In the genomic region with DNA sequence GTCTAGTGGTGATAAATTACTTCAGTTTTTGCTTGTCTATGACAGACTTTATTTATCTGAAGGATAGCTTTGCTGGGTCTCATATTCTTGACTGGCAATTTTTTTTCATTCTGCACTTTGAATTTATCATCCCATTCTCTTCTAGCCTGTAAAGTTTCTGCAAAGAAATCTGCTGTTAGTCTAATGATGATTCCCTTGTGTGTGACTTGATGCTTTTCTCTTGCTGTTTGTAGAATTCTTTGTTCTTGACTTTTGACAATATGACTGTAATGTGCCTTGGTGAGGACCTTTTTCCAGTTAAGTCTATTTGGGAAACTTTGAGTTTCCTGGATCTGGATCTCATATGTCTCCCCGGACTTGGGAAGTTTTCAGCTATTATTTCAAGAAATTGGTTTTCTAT, we compare ENCODE assay signal across 30 cellular contexts.
"Had no signal": no experiment of that assay in that cellular context is flagged by ENCODE, and none has a peak within 500 bp of the region (broad histone marks: within the 10 kb centered on the region; RNA-seq: fewer than 3 reads in every experiment).

No MANE protein-coding gene starts in this region.

- ATAC-seq: naive thymus-derived CD8-positive, alpha-beta T cell; natural killer cell treated with Interleukin-12 subunit alpha and Interleukin-12 subunit beta and Interleukin-15 and Interleukin-18, amount 100 ng/mL, for 72 hours; psoas muscle; right cardiac atrium; right lobe of liver; stimulated activated effector memory CD8-positive, alpha-beta T cell treated with anti-CD3 and anti-CD28 coated beads, Interleukin-12 subunit alpha, Interleukin-12 subunit beta, amount 100 ng/mL, for 72 hours; stimulated activated naive B cell treated with anti-CD40 and anti-IgM and Interleukin-4, amounts not matched to agents 10 μg/mL and 1 μg/mL and 100 μg/mL, for 72 hours had no signal

- DNase-seq: naive thymus-derived CD8-positive, alpha-beta T cell; nephron progenitor cell; occipital lobe; ovary; posterior cingulate gyrus; psoas muscle; right cardiac atrium; right lobe of liver; sigmoid colon; small intestine; stimulated activated CD4-positive, alpha-beta T cell treated with anti-CD3 and anti-CD28 coated beads, Interleukin-15, amount 100 ng/mL, for 24 hours; stimulated activated CD4-positive, alpha-beta T cell treated with anti-CD3 and anti-CD28 coated beads, Interleukin-2, amount 100 ng/mL, for 24 hours; stimulated activated CD4-positive, alpha-beta T cell treated with anti-CD3 and anti-CD28 coated beads, Interleukin-2, amount 100 ng/mL, for 48 hours; stimulated activated CD4-positive, alpha-beta T cell treated with anti-CD3 and anti-CD28 coated beads, Interleukin-4, amount 100 ng/mL, for 24 hours; stimulated activated naive B cell treated with anti-CD40 and anti-IgM and Interleukin-4, amounts not matched to agents 10 μg/mL and 1 μg/mL and 100 μg/mL, for 72 hours; stimulated activated naive CD4-positive, alpha-beta T cell treated with Interleukin-2 at 50 U/mL for 16 hours; stomach; thyroid gland; trophoblast cell; upper lobe of left lung had no signal

- H3K27me3 Mint-ChIP-seq: naive thymus-derived CD8-positive, alpha-beta T cell; natural killer cell treated with Interleukin-12 subunit alpha and Interleukin-12 subunit beta and Interleukin-15 and Interleukin-18, amount 100 ng/mL, for 72 hours; progenitor cell of endocrine pancreas; stimulated activated naive B cell treated with anti-CD40 and anti-IgM and Interleukin-4, amounts not matched to agents 10 μg/mL and 1 μg/mL and 100 μg/mL, for 72 hours; stimulated activated naive CD8-positive, alpha-beta T cell treated with anti-CD3 and anti-CD28 coated beads, Interleukin-15, Interleukin-2, amounts not matched to agents 100 ng/mL and 50 ng/mL, for 24 hours had no signal

- H3K4me1 ChIP-seq: neural progenitor cell, parathyroid adenoma, psoas muscle, right lobe of liver, sigmoid colon, stomach, thyroid gland, tibial nerve, upper lobe of left lung, vagina had no signal

- H3K4me1 Mint-ChIP-seq: naive thymus-derived CD8-positive, alpha-beta T cell; nephron progenitor cell; neural progenitor cell; stimulated activated effector memory CD8-positive, alpha-beta T cell treated with anti-CD3 and anti-CD28 coated beads, Interleukin-12 subunit alpha, Interleukin-12 subunit beta, amount 100 ng/mL, for 72 hours; stimulated activated naive B cell treated with anti-CD40 and anti-IgM and Interleukin-4, amounts not matched to agents 10 μg/mL and 1 μg/mL and 100 μg/mL, for 72 hours had no signal

- H3K36me3 ChIP-seq: neural progenitor cell, ovary, right lobe of liver, sigmoid colon, stomach, thoracic aorta, thyroid gland, upper lobe of left lung, vagina had no signal

- H3K4me3 ChIP-seq: neural progenitor cell, ovary, psoas muscle, right lobe of liver, sigmoid colon, stomach, thoracic aorta, thyroid gland, tibial nerve, upper lobe of left lung, vagina had no signal

- H3K36me3 Mint-ChIP-seq: neural progenitor cell; stimulated activated effector memory CD8-positive, alpha-beta T cell treated with anti-CD3 and anti-CD28 coated beads, Interleukin-12 subunit alpha, Interleukin-12 subunit beta, amount 100 ng/mL, for 72 hours had no signal

- H3K4me3 Mint-ChIP-seq: naive thymus-derived CD8-positive, alpha-beta T cell; natural killer cell treated with Interleukin-12 subunit alpha and Interleukin-12 subunit beta and Interleukin-15 and Interleukin-18, amount 100 ng/mL, for 72 hours; nephron progenitor cell; neural progenitor cell; stimulated activated effector memory CD8-positive, alpha-beta T cell treated with anti-CD3 and anti-CD28 coated beads, Interleukin-12 subunit alpha, Interleukin-12 subunit beta, amount 100 ng/mL, for 72 hours; stimulated activated naive B cell treated with anti-CD40 and anti-IgM and Interleukin-4, amounts not matched to agents 10 μg/mL and 1 μg/mL and 100 μg/mL, for 72 hours; stimulated activated naive CD8-positive, alpha-beta T cell treated with anti-CD3 and anti-CD28 coated beads, Interleukin-15, Interleukin-2, amounts not matched to agents 100 ng/mL and 50 ng/mL, for 24 hours had no signal

- H3K9me3 ChIP-seq: ovary, psoas muscle, right lobe of liver, thoracic aorta, thyroid gland, vagina had no signal

- H3K4me2 ChIP-seq: neural progenitor cell had no signal

- H3K27ac Mint-ChIP-seq: natural killer cell treated with Interleukin-12 subunit alpha and Interleukin-12 subunit beta and Interleukin-15 and Interleukin-18, amount 100 ng/mL, for 72 hours; nephron progenitor cell; neural progenitor cell; progenitor cell of endocrine pancreas; stimulated activated effector memory CD8-positive, alpha-beta T cell treated with anti-CD3 and anti-CD28 coated beads, Interleukin-12 subunit alpha, Interleukin-12 subunit beta, amount 100 ng/mL, for 72 hours; stimulated activated naive B cell treated with anti-CD40 and anti-IgM and Interleukin-4, amounts not matched to agents 10 μg/mL and 1 μg/mL and 100 μg/mL, for 72 hours; stimulated activated naive CD8-positive, alpha-beta T cell treated with anti-CD3 and anti-CD28 coated beads, Interleukin-15, Interleukin-2, amounts not matched to agents 100 ng/mL and 50 ng/mL, for 24 hours had no signal

- FAIRE-seq: small intestine, urothelium cell line had no signal

- H3K27ac ChIP-seq: neural progenitor cell, ovary, parathyroid adenoma, psoas muscle, right lobe of liver, sigmoid colon, stomach, thoracic aorta, thyroid gland, tibial nerve, upper lobe of left lung, vagina had no signal
